Comparison of ENCODE assay signal across 8 cellular contexts in genomic region chr6:117906454-117906904, GRCh38. TPM values are rescaled to one million over a fixed set of nuclear protein-coding genes. Genes with fewer than 3 reads are reported as not detected.
A peak's percentile ranks its signal among the peaks of the same experiment; 100 is the strongest.
DNase-seq lines count a peak whose midpoint lies in the region; ATAC-seq and TF ChIP-seq lines count a peak whose summit lies in the region.

No MANE protein-coding gene starts in this region.

- no peak overlapping the region for H3K27ac Mint-ChIP-seq in central memory CD8-positive, alpha-beta T cell (ENCODE audit: low read depth)

- peaks cover 67% of the 10 kb centered on the region for H3K27me3 Mint-ChIP-seq in central memory CD8-positive, alpha-beta T cell

- no peak overlapping the region for H3K23ac ChIP-seq in trophoblast cell (ENCODE audit: low read length)

- H3K79me1 ChIP-seq in trophoblast cell (ENCODE audit: low read length): no peaks in the 10 kb centered on the region

- H3K36me3 Mint-ChIP-seq in central memory CD8-positive, alpha-beta T cell (ENCODE audit: insufficient read depth): no peaks in the 10 kb centered on the region

- DNase-seq in A673 (ENCODE audit: low spot score) (peak; percentile 72), trophoblast cell (no peak), HCEC 1CT (no peak), NCI-H446 treated with DMSO at 0.1 percent for 48 hours (lab: John Stamatoyannopoulos, UW) (no peak), NCI-H1694 (lab: John Stamatoyannopoulos, UW) (no peak)
- DNase-seq in central memory CD8-positive, alpha-beta T cell (ENCODE audit: low spot score in 2 of 2): no peak

- no peak for TF ChIP-seq CTCF in A673 (conservative IDR thresholded peaks at IDR 0.05; ENCODE audit: low read depth, low read length)

- no peak overlapping the region for H3K18ac ChIP-seq in trophoblast cell (ENCODE audit: low read length)

- peak; percentile 29 for ATAC-seq in GM19023 (IDR thresholded peaks at IDR 0.05; ENCODE audit: unreplicated experiment)
- ATAC-seq in HG03159 (IDR thresholded peaks at IDR 0.05; ENCODE audit: unreplicated experiment): peak; percentile 18
- no peak for ATAC-seq in central memory CD8-positive, alpha-beta T cell (replicated peaks; ENCODE audit: extremely low read depth, poor library complexity, severe bottlenecking)

- no peak overlapping the region for H2BK120ac ChIP-seq in trophoblast cell (ENCODE audit: insufficient read depth, low read length, poor library complexity)

- H2AFZ ChIP-seq in trophoblast cell (ENCODE audit: insufficient read depth, low read length, poor library complexity): no peak overlapping the region

- CTCF ChIA-PET in A673 (lab: Charles Lee): no interaction called here

- H3K27me3 ChIP-seq in A673 (replicated peaks; ENCODE audit: insufficient read depth, low read depth, low read length, poor library complexity) (peaks cover 72% of the 10 kb centered on the region), trophoblast cell (ENCODE audit: insufficient read depth, low read length) (peaks cover 13% of the 10 kb centered on the region)

- H3K14ac ChIP-seq in trophoblast cell (ENCODE audit: low read length): no peak overlapping the region

- no CpG with 5 or more reads among the region's 9 CpGs for WGBS in trophoblast cell (ENCODE audit: extremely low coverage, insufficient coverage, insufficient read length)

- H2BK5ac ChIP-seq in trophoblast cell (ENCODE audit: low read depth, low read length, poor library complexity): no peak overlapping the region

- peak overlapping the region; percentile 63 for H3K4me3 Mint-ChIP-seq in central memory CD8-positive, alpha-beta T cell

- BruUV-seq in A673 (replicated peaks; lab: Mats Ljungman, UMichigan): no TSS peak

- no peak overlapping the region for H3K9ac ChIP-seq in trophoblast cell (ENCODE audit: low read length)

- H2AK5ac ChIP-seq in trophoblast cell (ENCODE audit: low read length): no peak overlapping the region

- H3K9me3 Mint-ChIP-seq in central memory CD8-positive, alpha-beta T cell: no peaks in the 10 kb centered on the region

- no peak overlapping the region for H4K8ac ChIP-seq in trophoblast cell (ENCODE audit: low read depth, low read length)

- no peaks in the 10 kb centered on the region for H3K79me2 ChIP-seq in trophoblast cell (ENCODE audit: control insufficient read depth, insufficient read depth, low read length, poor library complexity)

- H3K4me3 ChIP-seq in A673 (ENCODE audit: low read depth, low read length, poor library complexity, severe bottlenecking) (peak overlapping the region; percentile 60), trophoblast cell (ENCODE audit: low read depth, low read length) (peak overlapping the region; percentile 1)

- peaks cover 6% of the 10 kb centered on the region for H3K4me1 Mint-ChIP-seq in central memory CD8-positive, alpha-beta T cell

- no peak overlapping the region for H2BK12ac ChIP-seq in trophoblast cell (ENCODE audit: low read length)

- H3K36me3 ChIP-seq in A673 (ENCODE audit: insufficient read depth, low read length, poor library complexity, severe bottlenecking) (no peaks in the 10 kb centered on the region), trophoblast cell (ENCODE audit: control insufficient read depth in 1 of 2, insufficient read depth in 2 of 2, low read length in 2 of 2) (no peaks in the 10 kb centered on the region)

- peaks cover 15% of the 10 kb centered on the region for H3K4me1 ChIP-seq in A673 (ENCODE audit: insufficient read depth, low read length, poor library complexity, severe bottlenecking)
- peaks cover 4 to 6% of the 10 kb centered on the region in 2 experiments for H3K4me1 ChIP-seq in trophoblast cell (ENCODE audit: control insufficient read depth in 1 of 2, insufficient read depth in 2 of 2, low read length in 2 of 2)

- H3K9me3 ChIP-seq in A673 (ENCODE audit: low read depth, low read length, poor library complexity, severe bottlenecking) (no peaks in the 10 kb centered on the region), trophoblast cell (ENCODE audit: insufficient read depth, low read depth, low read length) (no peaks in the 10 kb centered on the region)

- H4K91ac ChIP-seq in trophoblast cell (ENCODE audit: low read depth, low read length): no peak overlapping the region

- H4K12ac ChIP-seq in trophoblast cell (ENCODE audit: low read depth, low read length): no peak overlapping the region

- intact Hi-C loops in A673 (cut with micrococcal nuclease; ENCODE audit: unreplicated experiment): loop anchor here (5.0 kb wide), 1 partner anchor 341 kb away; no protein-coding TSS in a partner anchor

- H3K4ac ChIP-seq in trophoblast cell (ENCODE audit: low read depth, low read length): no peak overlapping the region

- H3K27ac ChIP-seq in A673 (ENCODE audit: low read depth, low read length, poor library complexity, severe bottlenecking): no peak overlapping the region
- no peak overlapping the region for H3K27ac ChIP-seq in trophoblast cell (ENCODE audit: low read depth, low read length)

- POLR2A ChIA-PET in A673 (lab: Charles Lee; ENCODE audit: low non-redundant PET): no interaction called here

- peak overlapping the region; percentile 98 for H3K4me2 ChIP-seq in trophoblast cell (ENCODE audit: low read length)

RNA-seq across cellular contexts. Expression of gene SLC35F1, which starts 0.6 kb away (rescaled TPM):
- 5.3 and 8.3 TPM in 2 replicates for total RNA-seq in A673 (2021)
- 0.22 and 0.34 TPM in 2 replicates for polyA plus RNA-seq in trophoblast cell (2013)
